21 cellular contexts compared by ENCODE assay signal in genomic region chr17:69551212-69552010, GRCh38.
A peak's percentile ranks its signal among the peaks of the same experiment; 100 is the strongest.
DNase-seq lines count a peak whose midpoint lies in the region; ATAC-seq, FAIRE-seq and TF ChIP-seq lines count a peak whose summit lies in the region.
"Had no signal": no experiment of that assay in that cellular context is flagged by ENCODE, and none has a peak within 500 bp of the region (broad histone marks: within the 10 kb centered on the region; RNA-seq: fewer than 3 reads in every experiment).

No MANE protein-coding gene starts in this region.

- no peaks in the 10 kb centered on the region for H3K27me3 ChIP-seq in GM12878 (replicated peaks in 1 of 2; ENCODE audit: control insufficient read depth in 2 of 2, insufficient read depth in 2 of 2, low read length in 1 of 2)
- H3K27me3 ChIP-seq in naive thymus-derived CD4-positive, alpha-beta T cell (ENCODE audit: control insufficient read depth in 2 of 2, insufficient read depth in 2 of 2, low read length in 2 of 2), result no peaks in the 10 kb centered on the region
- H3K27me3 ChIP-seq: gastroesophageal sphincter had no signal

- H3K4me3 ChIP-seq in GM12878, result no peak overlapping the region
- H3K4me3 ChIP-seq in naive thymus-derived CD4-positive, alpha-beta T cell (ENCODE audit: low read length), result no peak overlapping the region
- H3K4me3 ChIP-seq: gastroesophageal sphincter, left ventricle myocardium inferior had no signal

- H3K27me3 Mint-ChIP-seq in activated CD4-positive, alpha-beta T cell treated with anti-CD3 and anti-CD28 coated beads, Interleukin-2, amount 10 ng/mL, durations not matched to agents 7 days and 5 days, result no peaks in the 10 kb centered on the region
- H3K27me3 Mint-ChIP-seq in naive thymus-derived CD4-positive, alpha-beta T cell, result no peaks in the 10 kb centered on the region
- H3K27me3 Mint-ChIP-seq: activated CD4-positive, alpha-beta memory T cell treated with anti-CD3 and anti-CD28 coated beads, Interleukin-2, amount 10 ng/mL, durations not matched to agents 7 days and 5 days; central memory CD8-positive, alpha-beta T cell had no signal

- TF ChIP-seq RAD21 in GM12878 (IDR thresholded peaks at IDR 0.05; ENCODE audit: insufficient read depth, low read depth, low read length), result no peak

- in situ Hi-C loops in GM12878 (cut with MboI), result no loop called here

- no peak overlapping the region for H3K27ac Mint-ChIP-seq in activated CD4-positive, alpha-beta T cell treated with anti-CD3 and anti-CD28 coated beads, Interleukin-2, amount 10 ng/mL, durations not matched to agents 7 days and 5 days
- no peak overlapping the region for H3K27ac Mint-ChIP-seq in naive thymus-derived CD4-positive, alpha-beta T cell
- H3K27ac Mint-ChIP-seq: activated CD4-positive, alpha-beta memory T cell treated with anti-CD3 and anti-CD28 coated beads, Interleukin-2, amount 10 ng/mL, durations not matched to agents 7 days and 5 days had no signal

- H3K79me2 ChIP-seq in GM12878 (ENCODE audit: control insufficient read depth, insufficient read depth, low read length), result no peaks in the 10 kb centered on the region

- CTCF ChIA-PET in GM12878 (lab: Yijun Ruan, JAX), result interaction anchor here (0.7 to 1.7 kb wide), 7 partner anchors 10 to 1001 kb away, joined by 3 to 4 read pairs (median 3); no protein-coding TSS in a partner anchor
- CTCF ChIA-PET in activated CD4-positive, alpha-beta T cell treated with anti-CD3 and anti-CD28 coated beads, Interleukin-2, amount 10 ng/mL, durations not matched to agents 7 days and 5 days (lab: Charles Lee), result no interaction called here
- CTCF ChIA-PET in naive thymus-derived CD4-positive, alpha-beta T cell (lab: Charles Lee), result no interaction called here

- RAD21 ChIA-PET in GM12878 (lab: Charles Lee; ENCODE audit: unreplicated experiment), result no interaction called here

- no peak for TF ChIP-seq CTCF in GM12878 (IDR thresholded peaks at IDR 0.05 in 2 of 3, conservative IDR thresholded peaks at IDR 0.05 in 1 of 3; ENCODE audit: control insufficient read depth in 2 of 3, extremely low read depth in 1 of 3, insufficient read depth in 1 of 3, low read depth in 3 of 3, low read length in 3 of 3)

- TF ChIP-seq EP300 in GM12878 (IDR thresholded peaks at IDR 0.05; ENCODE audit: borderline replicate concordance in 1 of 2, control insufficient read depth in 1 of 2, low read depth in 2 of 2, low read length in 2 of 2), result no peak

- no peak overlapping the region for H2AFZ ChIP-seq in GM12878 (ENCODE audit: control insufficient read depth, low read depth, low read length)

- intact Hi-C loops in GM12878 (cut with micrococcal nuclease; ENCODE audit: unreplicated experiment), result no loop called here
- intact Hi-C loops in naive thymus-derived CD4-positive, alpha-beta T cell (cut with micrococcal nuclease), result no loop called here

- 37% methylated on average over 1 of the region's 1 CpG for WGBS in GM12878 (ENCODE audit: insufficient coverage, insufficient replicate concordance, low lambda C conversion rate, missing lambda C conversion rate)

- POLR2A ChIA-PET in GM12878 (lab: Charles Lee), result no interaction called here
- POLR2A ChIA-PET in activated CD4-positive, alpha-beta T cell treated with anti-CD3 and anti-CD28 coated beads, Interleukin-2, amount 10 ng/mL, durations not matched to agents 7 days and 5 days (lab: Charles Lee), result no interaction called here
- POLR2A ChIA-PET in naive thymus-derived CD4-positive, alpha-beta T cell (lab: Charles Lee), result no interaction called here

- no peak for DNase-seq in GM12878 (ENCODE audit: low read depth, low spot score)
- DNase-seq in middle frontal gyrus (ENCODE audit: extremely low spot score, low spot score), result peak; percentile 18
- no peak for DNase-seq in activated CD4-positive, alpha-beta T cell treated with anti-CD3 and anti-CD28 coated beads, Interleukin-2, amount 10 ng/mL, durations not matched to agents 7 days and 5 days
- DNase-seq in naive thymus-derived CD4-positive, alpha-beta T cell, result no peak
- DNase-seq in activated naive CD4-positive, alpha-beta T cell (lab: John Stamatoyannopoulos, UW), result no peak
- DNase-seq: activated CD4-positive, alpha-beta memory T cell treated with anti-CD3 and anti-CD28 coated beads, Interleukin-2, amount 10 ng/mL, durations not matched to agents 7 days and 5 days; activated T-cell treated with anti-CD3 and anti-CD28 coated beads, Interleukin-2, amount 50 U/mL, for 4 hours; Caco-2; GDM1; left ventricle myocardium inferior; NCI-H1694 treated with DMSO at 0.1 percent for 48 hours; NCI-H345; stimulated activated CD4-positive, alpha-beta T cell treated with anti-CD3 and anti-CD28 coated beads, Interleukin-2, amount 100 ng/mL, for 48 hours; T-helper 1 cell had no signal

- H4K20me1 ChIP-seq in GM12878 (ENCODE audit: control insufficient read depth, insufficient read depth), result no peaks in the 10 kb centered on the region

- H3K9me3 Mint-ChIP-seq in activated CD4-positive, alpha-beta T cell treated with anti-CD3 and anti-CD28 coated beads, Interleukin-2, amount 10 ng/mL, durations not matched to agents 7 days and 5 days, result no peaks in the 10 kb centered on the region
- H3K9me3 Mint-ChIP-seq in naive thymus-derived CD4-positive, alpha-beta T cell, result peaks cover 0 to 8% (median 0%) of the 10 kb centered on the region in 11 donors
- H3K9me3 Mint-ChIP-seq: activated T-cell treated with anti-CD3 and anti-CD28 coated beads, Interleukin-2, amount 50 U/mL, for 4 hours; central memory CD8-positive, alpha-beta T cell had no signal

- H3K4me1 Mint-ChIP-seq in activated CD4-positive, alpha-beta T cell treated with anti-CD3 and anti-CD28 coated beads, Interleukin-2, amount 10 ng/mL, durations not matched to agents 7 days and 5 days, result no peaks in the 10 kb centered on the region
- H3K4me1 Mint-ChIP-seq in naive thymus-derived CD4-positive, alpha-beta T cell, result no peaks in the 10 kb centered on the region
- H3K4me1 Mint-ChIP-seq: activated CD4-positive, alpha-beta memory T cell treated with anti-CD3 and anti-CD28 coated beads, Interleukin-2, amount 10 ng/mL, durations not matched to agents 7 days and 5 days; central memory CD8-positive, alpha-beta T cell had no signal

- no peak overlapping the region for H3K9ac ChIP-seq in GM12878 (ENCODE audit: control insufficient read depth, insufficient read depth, low read length)

- BruUV-seq in GM12878 (replicated peaks; lab: Mats Ljungman, UMichigan), result no TSS peak

- H3K4me3 Mint-ChIP-seq in activated CD4-positive, alpha-beta T cell treated with anti-CD3 and anti-CD28 coated beads, Interleukin-2, amount 10 ng/mL, durations not matched to agents 7 days and 5 days, result no peak overlapping the region
- H3K4me3 Mint-ChIP-seq in naive thymus-derived CD4-positive, alpha-beta T cell, result no peak overlapping the region
- H3K4me3 Mint-ChIP-seq: activated CD4-positive, alpha-beta memory T cell treated with anti-CD3 and anti-CD28 coated beads, Interleukin-2, amount 10 ng/mL, durations not matched to agents 7 days and 5 days; activated T-cell treated with anti-CD3 and anti-CD28 coated beads, Interleukin-2, amount 50 U/mL, for 4 hours; central memory CD8-positive, alpha-beta T cell had no signal

- H3K27ac ChIP-seq in GM12878 (ENCODE audit: control insufficient read depth, insufficient read depth), result no peak overlapping the region
- H3K27ac ChIP-seq in naive thymus-derived CD4-positive, alpha-beta T cell (ENCODE audit: low read depth, low read length), result no peak overlapping the region
- H3K27ac ChIP-seq: gastroesophageal sphincter, left ventricle myocardium inferior had no signal

- peaks cover 5% of the 10 kb centered on the region; the same call in 2 of the 3 replicates for H3K9me3 ChIP-seq in GM12878 (replicated peaks; ENCODE audit: control insufficient read depth, insufficient read depth, low read length)
- H3K9me3 ChIP-seq in naive thymus-derived CD4-positive, alpha-beta T cell (ENCODE audit: control insufficient read depth in 2 of 3, low read length in 3 of 3), result no peaks in the 10 kb centered on the region
- H3K9me3 ChIP-seq: Caco-2, gastroesophageal sphincter had no signal

- no peaks in the 10 kb centered on the region for H3K36me3 Mint-ChIP-seq in activated CD4-positive, alpha-beta T cell treated with anti-CD3 and anti-CD28 coated beads, Interleukin-2, amount 10 ng/mL, durations not matched to agents 7 days and 5 days (ENCODE audit: low read depth)
- H3K36me3 Mint-ChIP-seq in naive thymus-derived CD4-positive, alpha-beta T cell, result peaks cover 2 to 59% (median 57%) of the 10 kb centered on the region in 5 donors

- SMC1A ChIA-PET in GM12878 (lab: Charles Lee; ENCODE audit: uncharacterized antibody, unreplicated experiment), result interaction anchor here (1.2 to 2.4 kb wide), 2 partner anchors 10 to 27 kb away, joined by 3 to 7 read pairs; no protein-coding TSS in a partner anchor

- no peaks in the 10 kb centered on the region; a peak in 1 of 4 replicates for H3K36me3 ChIP-seq in GM12878 (ENCODE audit: control insufficient read depth in 2 of 2, insufficient read depth in 2 of 2, low read length in 1 of 2)
- no peaks in the 10 kb centered on the region for H3K36me3 ChIP-seq in naive thymus-derived CD4-positive, alpha-beta T cell (ENCODE audit: control insufficient read depth in 2 of 3, insufficient read depth in 3 of 3, low read length in 3 of 3)
- H3K36me3 ChIP-seq: left ventricle myocardium inferior had no signal

- H3K4me2 ChIP-seq in GM12878 (ENCODE audit: control insufficient read depth, insufficient read depth), result no peak overlapping the region

- no peak for TF ChIP-seq POLR2A in GM12878 (IDR thresholded peaks at IDR 0.05; ENCODE audit: low read depth, low read length)

- H3K4me1 ChIP-seq in GM12878 (ENCODE audit: control insufficient read depth, insufficient read depth, low read length), result peaks cover 23% of the 10 kb centered on the region; the same call in 1 of the 2 replicates
- no peaks in the 10 kb centered on the region for H3K4me1 ChIP-seq in naive thymus-derived CD4-positive, alpha-beta T cell (ENCODE audit: control insufficient read depth in 2 of 2, insufficient read depth in 2 of 2, low read length in 2 of 2)
- H3K4me1 ChIP-seq: Caco-2, gastroesophageal sphincter, left ventricle myocardium inferior had no signal

- FAIRE-seq in GM12878 (lab: Jason Lieb, UNC), result no peak

- ATAC-seq in GM18519 (IDR thresholded peaks at IDR 0.05; ENCODE audit: low FRiP score, unreplicated experiment) (peak; percentile 50), HG02884 (IDR thresholded peaks at IDR 0.05; ENCODE audit: unreplicated experiment) (peak; percentile 49), GM12878 (peak; percentile 54; the same call in 2 of the 3 replicates), HG03469 (IDR thresholded peaks at IDR 0.05; ENCODE audit: unreplicated experiment) (no peak)
- ATAC-seq in naive thymus-derived CD4-positive, alpha-beta T cell, result no peak
- ATAC-seq: activated T-cell treated with anti-CD3 and anti-CD28 coated beads, Interleukin-2, amount 50 U/mL, for 4 hours; gastroesophageal sphincter; HCT116; Right ventricle myocardium inferior had no signal

TF ChIP-seq in GM12878, 131 proteins besides CTCF, POLR2A, EP300 and RAD21:
- TF ChIP-seq EZH2 (IDR thresholded peaks at IDR 0.05; ENCODE audit: borderline replicate concordance, control insufficient read depth, low read depth, low read length) (no peak), NRF1 (conservative IDR thresholded peaks at IDR 0.05; ENCODE audit: low read depth, low read length) (no peak), TCF12 (IDR thresholded peaks at IDR 0.05; ENCODE audit: low read depth, low read length) (0 out of 2 replicates have a peak, but pooled peaks have one; percentile 26)

Comparison
In these comparisons a context has a peak if more than half of its experiments do, and no peak if none do; other contexts are left out.
1. ATAC-seq: peak in GM18519 (single experiment), HG02884 (single experiment) and GM12878 (single experiment); none in HG03469 (single experiment) and naive thymus-derived CD4-positive, alpha-beta T cell (single experiment).